In genomic region chr2:239225456-239225855, GRCh38 we compare ENCODE assay signal across 8 cellular contexts.
A peak's percentile ranks its signal among the peaks of the same experiment; 100 is the strongest.
DNase-seq lines count a peak whose midpoint lies in the region; ATAC-seq, FAIRE-seq and TF ChIP-seq lines count a peak whose summit lies in the region.

No MANE protein-coding gene starts in this region.

- no peak for FAIRE-seq in pancreas (lab: Jason Lieb, UNC)

- TF ChIP-seq CTCF in pancreas (IDR thresholded peaks at IDR 0.05), result no peak

- peak overlapping the region; percentile 74 for H3K4me2 ChIP-seq in BLaER1

- WGBS in esophagus, 2 donors, result 51 to 54% methylated on average over 12 of the region's 12 CpGs
- WGBS in pancreas, 2 donors, result 66 to 80% methylated on average over 12 of the region's 12 CpGs

- H3K4me3 ChIP-seq in BLaER1 (no peak overlapping the region), esophagus (ENCODE audit: low read depth in 1 of 2, low read length in 2 of 2) (no peak overlapping the region), pancreas (no peak overlapping the region)

- H3K9ac ChIP-seq in BLaER1, result peak overlapping the region; percentile 38; the same call in 1 of the 2 replicates

- intact Hi-C loops in pancreas (cut with DNase I), result no loop called here

- DNase-seq in NCI-H345 (lab: John Stamatoyannopoulos, UW) (peak; percentile 84), pancreas (peak in 1 of 6 donors; percentile 54), ecto neural progenitor cell (ENCODE audit: low spot score) (no peak), GM03348 (ENCODE audit: low spot score) (no peak)

- H4K20me1 ChIP-seq in BLaER1, result peaks cover 63% of the 10 kb centered on the region

- H3K27me3 ChIP-seq in BLaER1 (no peaks in the 10 kb centered on the region), esophagus (ENCODE audit: control insufficient read depth in 1 of 2, insufficient read depth in 2 of 2, low read length in 2 of 2) (no peaks in the 10 kb centered on the region), pancreas (no peaks in the 10 kb centered on the region)

- H3K36me3 ChIP-seq in BLaER1 (no peaks in the 10 kb centered on the region), esophagus (ENCODE audit: control insufficient read depth in 2 of 2, insufficient read depth in 2 of 2, low read length in 1 of 2) (no peaks in the 10 kb centered on the region), pancreas (no peaks in the 10 kb centered on the region)

- ATAC-seq in pancreas (no peak), GM18868 (IDR thresholded peaks at IDR 0.05; ENCODE audit: unreplicated experiment) (no peak), HG03432 (IDR thresholded peaks at IDR 0.05; ENCODE audit: unreplicated experiment) (no peak)

- H3K9me3 ChIP-seq in BLaER1 (no peaks in the 10 kb centered on the region), esophagus (ENCODE audit: control insufficient read depth in 2 of 2, insufficient read depth in 1 of 2, low read depth in 1 of 2, low read length in 1 of 2) (no peaks in the 10 kb centered on the region), pancreas (no peaks in the 10 kb centered on the region)

- H3K27ac ChIP-seq in BLaER1 (peak overlapping the region; percentile 62), esophagus (ENCODE audit: low read depth in 2 of 2, low read length in 1 of 2) (peak overlapping the region; percentile 56 to 77), pancreas (peak overlapping the region; percentile 7 to 48 (median 20))

- H3K4me1 ChIP-seq in BLaER1 (peaks cover 99% of the 10 kb centered on the region), esophagus (ENCODE audit: control insufficient read depth in 2 of 2, insufficient read depth in 2 of 2, low read length in 1 of 2) (peaks cover 23 to 44% of the 10 kb centered on the region in 2 donors), pancreas (peaks cover 17 to 46% (median 30%) of the 10 kb centered on the region in 3 donors)
